ENCODE assay signal across 8 cellular contexts in genomic region chr13:30114586-30115256, GRCh38.
A peak's percentile ranks its signal among the peaks of the same experiment; 100 is the strongest.
DNase-seq lines count a peak whose midpoint lies in the region; ATAC-seq and TF ChIP-seq lines count a peak whose summit lies in the region.

No MANE protein-coding gene starts in this region.

- POLR2A ChIA-PET in IMR-90 (lab: Charles Lee; ENCODE audit: unreplicated experiment) (interaction anchor here (0.6 kb wide), 1 partner anchor 434 kb away, joined by 3 read pairs; no protein-coding TSS in a partner anchor), Panc1 (lab: Charles Lee) (no interaction called here)

- no peak overlapping the region for H2BK20ac ChIP-seq in IMR-90 (ENCODE audit: low read depth, low read length)

- H3K27ac Mint-ChIP-seq in nephron = peak overlapping the region; percentile 66 to 72 (median 67)
- H3K27ac Mint-ChIP-seq in stimulated activated naive CD8-positive, alpha-beta T cell treated with anti-CD3 and anti-CD28 coated beads, Interleukin-15, Interleukin-2, amounts not matched to agents 100 ng/mL and 50 ng/mL, for 24 hours = peak overlapping the region; percentile 8

- BruUV-seq in IMR-90 (replicated peaks; lab: Mats Ljungman, UMichigan) = no TSS peak
- no TSS peak for BruUV-seq in Panc1 (replicated peaks; lab: Mats Ljungman, UMichigan)

- H3K27ac ChIP-seq in IMR-90 (ENCODE audit: insufficient read depth, low read length) (no peak overlapping the region), Panc1 (ENCODE audit: low read length) (no peak overlapping the region)

- H3K9me1 ChIP-seq in IMR-90 (ENCODE audit: insufficient read depth, low read length) = 0 out of 2 replicates have a peak, but pooled peaks cover 2% of the 10 kb centered on the region

- no peak overlapping the region for H3K14ac ChIP-seq in IMR-90 (replicated peaks; ENCODE audit: low read depth, low read length)

- H2AK9ac ChIP-seq in IMR-90 (replicated peaks; ENCODE audit: low read depth, low read length, poor library complexity) = peak overlapping the region; percentile 22

- WGBS in IMR-90 (ENCODE audit: extremely low coverage in 2 of 2, insufficient read length in 1 of 2), 2 experiments = 2% methylated on average over 20 of the region's 67 CpGs; no CpG with 5 or more reads in 1 of the 2 experiments

- H2BK5ac ChIP-seq in IMR-90 (ENCODE audit: low read depth, low read length, poor library complexity, severe bottlenecking) = no peak overlapping the region

- dilution Hi-C loops in IMR-90 (cut with HindIII; ENCODE audit: low sequenced_read_pairs, unreplicated experiment) = no loop called here

- H3K9me3 Mint-ChIP-seq in nephron = no peaks in the 10 kb centered on the region
- no peaks in the 10 kb centered on the region for H3K9me3 Mint-ChIP-seq in stimulated activated naive CD8-positive, alpha-beta T cell treated with anti-CD3 and anti-CD28 coated beads, Interleukin-15, Interleukin-2, amounts not matched to agents 100 ng/mL and 50 ng/mL, for 24 hours

- peak overlapping the region; percentile 83 to 90 (median 88) for H3K4me3 Mint-ChIP-seq in nephron
- peak overlapping the region; percentile 83 for H3K4me3 Mint-ChIP-seq in stimulated activated naive CD8-positive, alpha-beta T cell treated with anti-CD3 and anti-CD28 coated beads, Interleukin-15, Interleukin-2, amounts not matched to agents 100 ng/mL and 50 ng/mL, for 24 hours

- peaks cover 53% of the 10 kb centered on the region for H3K4me1 Mint-ChIP-seq in nephron
- H3K4me1 Mint-ChIP-seq in stimulated activated naive CD8-positive, alpha-beta T cell treated with anti-CD3 and anti-CD28 coated beads, Interleukin-15, Interleukin-2, amounts not matched to agents 100 ng/mL and 50 ng/mL, for 24 hours (ENCODE audit: low read depth) = peaks cover 47% of the 10 kb centered on the region

- no peaks in the 10 kb centered on the region for H3K36me3 Mint-ChIP-seq in nephron (ENCODE audit: low read depth)
- H3K36me3 Mint-ChIP-seq in stimulated activated naive CD8-positive, alpha-beta T cell treated with anti-CD3 and anti-CD28 coated beads, Interleukin-15, Interleukin-2, amounts not matched to agents 100 ng/mL and 50 ng/mL, for 24 hours (ENCODE audit: low read depth) = no peaks in the 10 kb centered on the region

- H3K36me3 ChIP-seq in IMR-90 (ENCODE audit: control insufficient read depth, insufficient read depth, low read length) = no peaks in the 10 kb centered on the region
- no peaks in the 10 kb centered on the region for H3K36me3 ChIP-seq in Panc1 (ENCODE audit: control insufficient read depth, insufficient read depth, low read length)

- CTCF ChIA-PET in IMR-90 (lab: Yijun Ruan, JAX) (interaction anchor here (0.6 to 2.4 kb wide), 15 partner anchors 10 to 604 kb away, joined by 3 to 29 read pairs (median 3); partner anchors contain the start of gene UBL3), Panc1 (lab: Charles Lee) (interaction anchor here (0.5 to 4.4 kb wide), 5 partner anchors 16 to 531 kb away, joined by 3 to 33 read pairs (median 4); no protein-coding TSS in a partner anchor)

- no peak overlapping the region for H2AK5ac ChIP-seq in IMR-90 (ENCODE audit: low read depth, low read length)

- DNase-seq in DMS53 (lab: John Stamatoyannopoulos, UW) (peak; percentile 94), IMR-90 (peak; percentile 82), Panc1 (ENCODE audit: low read depth, low spot score) (peak; percentile 17), fibroblast of pulmonary artery (ENCODE audit: low read depth) (peak; percentile 78)
- peak; percentile 86 to 93 for DNase-seq in activated T-helper 1 cell treated with anti-CD3 and anti-CD28 coated beads, Interleukin-2, amount 50 U/mL, for 16 hours (ENCODE audit: low read depth in 1 of 2, low spot score in 1 of 2)

- H3K56ac ChIP-seq in IMR-90 (ENCODE audit: extremely low read depth, insufficient read depth, low read length) = no peak overlapping the region

- H3K4me1 ChIP-seq in IMR-90 (ENCODE audit: control insufficient read depth, insufficient read depth, low read length) (peaks cover 3% of the 10 kb centered on the region; the same call in 1 of the 2 replicates), Panc1 (ENCODE audit: control insufficient read depth, insufficient read depth, low read length) (peaks cover 3% of the 10 kb centered on the region)

- in situ Hi-C loops in IMR-90 (cut with MboI; ENCODE audit: low sequenced_read_pairs) = loop anchor here (5.0 to 10.0 kb wide), 4 partner anchors 190 to 602 kb away; no protein-coding TSS in a partner anchor
- in situ Hi-C loops in Panc1 (cut with HindIII; ENCODE audit: low pct_unique_long_range_greater_than_20kb, low sequenced_read_pairs) = no loop called here

- H2AFZ ChIP-seq in IMR-90 (replicated peaks; ENCODE audit: low read length, poor library complexity) = peak overlapping the region; percentile 88

- no peaks in the 10 kb centered on the region for H4K20me1 ChIP-seq in IMR-90 (ENCODE audit: insufficient read depth, low read length)

- H3K27me3 Mint-ChIP-seq in nephron (ENCODE audit: low read depth) = peaks cover 28% of the 10 kb centered on the region
- peaks cover 3% of the 10 kb centered on the region for H3K27me3 Mint-ChIP-seq in stimulated activated naive CD8-positive, alpha-beta T cell treated with anti-CD3 and anti-CD28 coated beads, Interleukin-15, Interleukin-2, amounts not matched to agents 100 ng/mL and 50 ng/mL, for 24 hours

- H2BK120ac ChIP-seq in IMR-90 (ENCODE audit: low read depth, low read length) = no peak overlapping the region

- H3K4me3 ChIP-seq in IMR-90 (ENCODE audit: insufficient read depth, low read depth, low read length) (peak overlapping the region; percentile 61), Panc1 (ENCODE audit: low read depth in 2 of 2, low read length in 2 of 2) (peak overlapping the region; percentile 41 to 57), fibroblast of pulmonary artery (replicated peaks; ENCODE audit: low read depth, low read length) (peak overlapping the region; percentile 41)

- H3K9ac ChIP-seq in IMR-90 (ENCODE audit: low read depth, low read length) = no peak overlapping the region

- no peak overlapping the region for H3K18ac ChIP-seq in IMR-90 (ENCODE audit: low read depth, low read length)

- H3K9me3 ChIP-seq in IMR-90 (ENCODE audit: control insufficient read depth, insufficient read depth, low read length) (no peaks in the 10 kb centered on the region), Panc1 (ENCODE audit: control insufficient read depth, insufficient read depth, low read depth, low read length) (no peaks in the 10 kb centered on the region)

- no peaks in the 10 kb centered on the region; the same call in 1 of the 2 replicates for H3K27me3 ChIP-seq in IMR-90 (ENCODE audit: control insufficient read depth, insufficient read depth, low read length)
- no peaks in the 10 kb centered on the region for H3K27me3 ChIP-seq in Panc1 (ENCODE audit: control insufficient read depth, insufficient read depth, low read length)

- no peak overlapping the region for H3K23ac ChIP-seq in IMR-90 (ENCODE audit: low read depth, low read length)

- ATAC-seq in GM21528 (IDR thresholded peaks at IDR 0.05; ENCODE audit: low FRiP score, unreplicated experiment) (peak; percentile 82), IMR-90 (ENCODE audit: low read depth) (peak; percentile 79), Panc1 (peak; percentile 94)

- TF ChIP-seq RAD21 in IMR-90 (IDR thresholded peaks at IDR 0.05; ENCODE audit: low read length) = peak; percentile 89

- peak overlapping the region; percentile 87 for H3K4me2 ChIP-seq in IMR-90 (ENCODE audit: low read depth, low read length)

- no peak overlapping the region for H3K4ac ChIP-seq in IMR-90 (ENCODE audit: low read depth, low read length)

- TF ChIP-seq CTCF in IMR-90 (conservative IDR thresholded peaks at IDR 0.05; ENCODE audit: low read depth, low read length) (peak; percentile 88), Panc1 (IDR thresholded peaks at IDR 0.05) (peak; percentile 91), fibroblast of pulmonary artery (IDR thresholded peaks at IDR 0.05; ENCODE audit: low read length, missing control alignments) (peak; percentile 82), nephron (IDR thresholded peaks at IDR 0.05; ENCODE audit: unreplicated experiment in 3 of 3) (peak; percentile 91 to 94 (median 91))

- no peak overlapping the region for H2BK15ac ChIP-seq in IMR-90 (ENCODE audit: low read depth, low read length)

- H3K79me1 ChIP-seq in IMR-90 (ENCODE audit: low read depth in 1 of 2, low read length in 2 of 2) = no peaks in the 10 kb centered on the region

- no peak overlapping the region for H4K5ac ChIP-seq in IMR-90 (ENCODE audit: low read depth, low read length)

- intact Hi-C loops in IMR-90 (cut with micrococcal nuclease) = loop anchor here (1.0 kb wide), 1 partner anchor 606 kb away; no protein-coding TSS in a partner anchor
- intact Hi-C loops in Panc1 (cut with micrococcal nuclease; ENCODE audit: unreplicated experiment) = loop anchor here (2.0 kb wide), 1 partner anchor 344 kb away; no protein-coding TSS in a partner anchor

- TF ChIP-seq POLR2A in IMR-90 (IDR thresholded peaks at IDR 0.05; ENCODE audit: low read depth, low read length) = no peak

- no peak overlapping the region for H4K91ac ChIP-seq in IMR-90 (ENCODE audit: insufficient read depth, low read depth, low read length)

- H4K8ac ChIP-seq in IMR-90 (ENCODE audit: low read depth in 2 of 2, low read length in 2 of 2) = no peak overlapping the region

TF ChIP-seq in IMR-90, 13 proteins besides CTCF, POLR2A, EP300 and RAD21 (continues in another document):
- TF ChIP-seq SMC3 (IDR thresholded peaks at IDR 0.05; ENCODE audit: low read depth, low read length) (peak; percentile 97), BHLHE40 (IDR thresholded peaks at IDR 0.05; ENCODE audit: low read depth, low read length) (peak; percentile 89), USF2 (IDR thresholded peaks at IDR 0.05; ENCODE audit: low read depth, low read length) (no peak), NFE2L2 (IDR thresholded peaks at IDR 0.05; ENCODE audit: low read depth, low read length) (no peak), RCOR1 (IDR thresholded peaks at IDR 0.05; ENCODE audit: insufficient replicate concordance, low read length) (no peak), RFX5 (IDR thresholded peaks at IDR 0.05; ENCODE audit: low read depth, low read length) (no peak), MAFK (IDR thresholded peaks at IDR 0.05; ENCODE audit: low read depth, low read length) (peak; percentile 47; the same call in 1 of the 2 replicates), CHD1 (IDR thresholded peaks at IDR 0.05; ENCODE audit: low read depth, low read length) (no peak), MAZ (IDR thresholded peaks at IDR 0.05; ENCODE audit: borderline replicate concordance, low read depth, low read length) (no peak), CEBPB (IDR thresholded peaks at IDR 0.05; ENCODE audit: low read depth, low read length) (no peak)

Comparison
In these comparisons a context has a peak if more than half of its experiments do, and no peak if none do; other contexts are left out.
1. DNase-seq: peak in every context shown above with its lines; median percentile 94 in DMS53; 90 in activated T-helper 1 cell treated with anti-CD3 and anti-CD28 coated beads, Interleukin-2, amount 50 U/mL, for 16 hours; 82 in IMR-90; 78 in fibroblast of pulmonary artery; 17 in Panc1.